ENCODE assay signal across 20 cellular contexts in the genomic region with DNA sequence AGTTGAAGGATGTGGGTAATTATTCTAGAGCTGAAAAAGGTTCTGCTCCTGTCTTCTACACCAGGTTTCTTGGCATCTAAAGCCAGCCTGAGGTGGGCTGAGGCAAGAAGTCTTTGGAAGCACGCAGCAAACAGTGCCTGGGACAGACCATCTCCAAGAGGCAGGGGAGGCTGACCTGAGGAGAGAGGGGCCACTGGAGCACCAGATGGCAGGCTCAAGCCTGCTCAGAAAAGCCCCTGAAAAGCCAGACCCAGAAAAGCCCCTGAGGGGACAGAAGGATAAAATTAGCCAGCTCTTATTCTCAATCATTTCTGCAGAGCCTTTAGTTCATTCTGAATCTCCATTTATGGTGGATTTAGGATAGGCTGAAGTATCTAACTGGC. TPM values are rescaled to one million over a fixed set of nuclear protein-coding genes. Genes with fewer than 3 reads are reported as not detected.
"Had no signal": no experiment of that assay in that cellular context is flagged by ENCODE, and none has a peak within 500 bp of the region (broad histone marks: within the 10 kb centered on the region; RNA-seq: fewer than 3 reads in every experiment).

No MANE protein-coding gene starts in this region.

- H3K36me3 ChIP-seq: ascending aorta, Peyer's patch, SJSA1 had no signal

- H3K27me3 ChIP-seq: ascending aorta, body of pancreas, Peyer's patch, SJSA1 had no signal

- H3K27ac Mint-ChIP-seq: activated CD4-positive, alpha-beta memory T cell treated with anti-CD3 and anti-CD28 coated beads, Interleukin-2, amount 10 ng/mL, durations not matched to agents 7 days and 5 days; activated CD4-positive, alpha-beta T cell treated with anti-CD3 and anti-CD28 coated beads for 36 hours; activated naive CD4-positive, alpha-beta T cell treated with anti-CD3 and anti-CD28 coated beads, Interleukin-2, amount 50 U/mL, for 24 hours; activated T-cell treated with anti-CD3 and anti-CD28 coated beads, Interleukin-2, amount 50 U/mL, for 72 hours; activated T-helper 2 cell treated with anti-CD3 and anti-CD28 coated beads, Interferon-gamma antibody, Interleukin-2, Interleukin-4, amounts not matched to agents 10 μg/mL and 5 μg/mL and 100 μg/mL, durations not matched to agents 14 hours and 24 hours and 36 hours had no signal

- ATAC-seq: activated CD4-positive, alpha-beta T cell treated with anti-CD3 and anti-CD28 coated beads for 36 hours; activated naive CD8-positive, alpha-beta T cell treated with anti-CD3 and anti-CD28 coated beads, Interleukin-2, amount 50 U/mL, for 24 hours had no signal

- H3K4me1 ChIP-seq: ascending aorta, body of pancreas, SJSA1 had no signal

- H3K4me3 Mint-ChIP-seq: activated CD4-positive, alpha-beta memory T cell treated with anti-CD3 and anti-CD28 coated beads, Interleukin-2, amount 10 ng/mL, durations not matched to agents 7 days and 5 days; activated CD4-positive, alpha-beta T cell treated with anti-CD3 and anti-CD28 coated beads for 36 hours; activated naive CD4-positive, alpha-beta T cell treated with anti-CD3 and anti-CD28 coated beads, Interleukin-2, amount 50 U/mL, for 24 hours; activated naive CD8-positive, alpha-beta T cell treated with anti-CD3 and anti-CD28 coated beads, Interleukin-2, amount 50 U/mL, for 24 hours; activated T-cell treated with anti-CD3 and anti-CD28 coated beads, Interleukin-2, amount 50 U/mL, for 72 hours had no signal

- H3K4me3 ChIP-seq: ascending aorta, body of pancreas, coronary artery, Peyer's patch, SJSA1 had no signal

- DNase-seq: activated CD4-positive, alpha-beta memory T cell treated with anti-CD3 and anti-CD28 coated beads, Interleukin-2, amount 10 ng/mL, durations not matched to agents 7 days and 5 days; activated CD4-positive, alpha-beta T cell treated with anti-CD3 and anti-CD28 coated beads, Interleukin-2, amount 50 U/mL, for 1 hour; activated naive CD8-positive, alpha-beta T cell treated with anti-CD3 and anti-CD28 coated beads, Interleukin-2, amount 50 U/mL, for 24 hours; activated T-cell treated with anti-CD3 and anti-CD28 coated beads for 4 hours; NCI-H1436 treated with DMSO at 0.1 percent for 48 hours; Right ventricle myocardium superior; T1000 had no signal

- H3K4me1 Mint-ChIP-seq: activated CD4-positive, alpha-beta memory T cell treated with anti-CD3 and anti-CD28 coated beads, Interleukin-2, amount 10 ng/mL, durations not matched to agents 7 days and 5 days; activated CD4-positive, alpha-beta T cell treated with anti-CD3 and anti-CD28 coated beads for 36 hours; activated naive CD4-positive, alpha-beta T cell treated with anti-CD3 and anti-CD28 coated beads, Interleukin-2, amount 50 U/mL, for 24 hours had no signal

- H3K27ac ChIP-seq: ascending aorta, body of pancreas, coronary artery, Peyer's patch, RWPE1, SJSA1 had no signal

- H3K9me3 Mint-ChIP-seq: activated CD4-positive, alpha-beta memory T cell treated with anti-CD3 and anti-CD28 coated beads, Interleukin-2, amount 10 ng/mL, durations not matched to agents 7 days and 5 days; activated naive CD4-positive, alpha-beta T cell treated with anti-CD3 and anti-CD28 coated beads, Interleukin-2, amount 50 U/mL, for 24 hours; activated naive CD8-positive, alpha-beta T cell treated with anti-CD3 and anti-CD28 coated beads, Interleukin-2, amount 50 U/mL, for 24 hours; activated T-cell treated with anti-CD3 and anti-CD28 coated beads, Interleukin-2, amount 50 U/mL, for 72 hours; activated T-helper 2 cell treated with anti-CD3 and anti-CD28 coated beads, Interferon-gamma antibody, Interleukin-2, Interleukin-4, amounts not matched to agents 10 μg/mL and 5 μg/mL and 100 μg/mL, durations not matched to agents 14 hours and 24 hours and 36 hours had no signal

- H3K9me3 ChIP-seq: ascending aorta, body of pancreas, SJSA1 had no signal

- H3K36me3 Mint-ChIP-seq: activated naive CD4-positive, alpha-beta T cell treated with anti-CD3 and anti-CD28 coated beads, Interleukin-2, amount 50 U/mL, for 24 hours had no signal

RNA-seq across cellular contexts. Expression of a gene that starts 17.1 kb away (rescaled TPM):
- total RNA-seq: activated CD4-positive, alpha-beta memory T cell treated with anti-CD3 and anti-CD28 coated beads, Interleukin-2, amount 10 ng/mL, durations not matched to agents 7 days and 5 days; activated CD4-positive, alpha-beta T cell treated with anti-CD3 and anti-CD28 coated beads for 36 hours; activated CD8-positive, alpha-beta memory T cell treated with anti-CD3 and anti-CD28 coated beads for 36 hours; activated T-cell treated with anti-CD3 and anti-CD28 coated beads, Interleukin-2, amount 50 U/mL, for 72 hours; activated T-helper 2 cell treated with anti-CD3 and anti-CD28 coated beads, Interferon-gamma antibody, Interleukin-2, Interleukin-4, amounts not matched to agents 10 μg/mL and 5 μg/mL and 100 μg/mL, durations not matched to agents 14 hours and 24 hours and 36 hours; ascending aorta; body of pancreas; bronchial epithelial cell; chondrocyte; Right ventricle myocardium superior; SJSA1 had no signal

RNA-seq across cellular contexts. Expression of a gene that starts 28.5 kb away (rescaled TPM):
- total RNA-seq: activated CD4-positive, alpha-beta memory T cell treated with anti-CD3 and anti-CD28 coated beads, Interleukin-2, amount 10 ng/mL, durations not matched to agents 7 days and 5 days; activated CD4-positive, alpha-beta T cell treated with anti-CD3 and anti-CD28 coated beads for 36 hours; activated CD8-positive, alpha-beta memory T cell treated with anti-CD3 and anti-CD28 coated beads for 36 hours; activated T-helper 2 cell treated with anti-CD3 and anti-CD28 coated beads, Interferon-gamma antibody, Interleukin-2, Interleukin-4, amounts not matched to agents 10 μg/mL and 5 μg/mL and 100 μg/mL, durations not matched to agents 14 hours and 24 hours and 36 hours; ascending aorta; bronchial epithelial cell; chondrocyte; SJSA1 had no signal
